19 cellular contexts compared by ENCODE assay signal in the genomic region with DNA sequence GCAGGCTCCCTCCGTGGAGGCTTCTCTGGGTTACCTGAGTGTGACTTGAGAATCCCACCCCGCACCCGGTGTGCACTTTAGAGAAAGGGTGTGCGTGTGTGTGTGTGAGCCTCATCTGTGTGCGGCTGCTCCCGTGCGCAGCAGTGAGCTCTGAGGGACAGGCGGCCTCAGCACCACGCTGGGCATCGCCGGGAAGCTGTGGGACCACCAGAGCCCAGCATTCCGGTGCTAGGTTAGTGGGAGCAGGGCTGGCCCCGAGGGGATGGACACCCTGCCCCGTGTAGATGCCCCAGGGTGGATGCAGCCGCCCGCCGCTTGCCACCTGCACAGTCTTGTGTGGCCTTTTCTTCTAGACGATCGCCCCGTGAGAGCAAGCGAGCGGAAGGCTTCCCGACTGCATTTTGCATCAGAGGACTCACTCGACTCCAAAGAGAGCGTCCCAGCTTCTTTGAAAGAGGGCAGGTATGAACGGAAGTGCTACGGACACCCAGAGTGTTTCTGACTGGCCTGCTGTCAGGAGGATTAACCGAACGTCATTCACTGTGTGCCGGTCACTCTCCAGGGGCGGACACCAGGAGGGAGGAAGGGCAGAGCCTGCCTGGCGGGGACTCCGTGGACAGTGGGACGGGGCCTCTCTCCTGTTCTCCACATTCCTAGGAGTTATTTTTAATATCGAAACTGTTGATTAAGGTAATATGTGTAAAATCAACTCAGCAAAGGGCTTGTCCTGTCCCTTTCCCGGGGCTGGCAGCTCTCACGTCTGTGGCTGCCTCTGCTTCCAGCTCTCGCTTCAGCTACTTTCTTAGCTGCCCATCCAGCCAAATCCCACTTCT. TPM values are rescaled to one million over a fixed set of nuclear protein-coding genes. Genes with fewer than 3 reads are reported as not detected.
DNase-seq lines count a peak whose midpoint lies in the region; ATAC-seq and TF ChIP-seq lines count a peak whose summit lies in the region.
"Had no signal": no experiment of that assay in that cellular context is flagged by ENCODE, and none has a peak within 500 bp of the region (broad histone marks: within the 10 kb centered on the region; RNA-seq: fewer than 3 reads in every experiment).

No MANE protein-coding gene starts in this region.

- H3K9me3 ChIP-seq in right atrium auricular region (no peaks in the 10 kb centered on the region), mucosa of descending colon (no peaks in the 10 kb centered on the region), spleen (no peaks in the 10 kb centered on the region)
- H3K9me3 ChIP-seq: MG63 had no signal

- TF ChIP-seq CTCF in right atrium auricular region (IDR thresholded peaks at IDR 0.05) = no peak
- no peak for TF ChIP-seq CTCF in chondrocyte (IDR thresholded peaks at IDR 0.05)
- TF ChIP-seq CTCF in mucosa of descending colon (IDR thresholded peaks at IDR 0.05) = no peak
- no peak for TF ChIP-seq CTCF in spleen (IDR thresholded peaks at IDR 0.05 in 8 of 11, conservative IDR thresholded peaks at IDR 0.05 in 3 of 11)

- intact Hi-C loops in Right ventricle myocardium superior (cut with DNase I) = no loop called here
- intact Hi-C loops in mucosa of descending colon (cut with DNase I, micrococcal nuclease) = no loop called here
- intact Hi-C loops in spleen (cut with DNase I; ENCODE audit: low total_unique reads) = no loop called here

- no peak overlapping the region for H3K27ac Mint-ChIP-seq in chondrocyte (ENCODE audit: unreplicated experiment)
- H3K27ac Mint-ChIP-seq: B cell; CD4-positive, alpha-beta T cell had no signal

- H3K9me3 Mint-ChIP-seq in chondrocyte (ENCODE audit: low read depth) = no peaks in the 10 kb centered on the region
- H3K9me3 Mint-ChIP-seq: CD4-positive, alpha-beta T cell had no signal

- H3K36me3 Mint-ChIP-seq in chondrocyte (ENCODE audit: low read depth) = peaks cover 14% of the 10 kb centered on the region

- DNase-seq in Right ventricle myocardium superior (peak; percentile 46), right atrium auricular region (ENCODE audit: low spot score) (no peak), chondrocyte (ENCODE audit: low spot score) (peak; percentile 78), mucosa of descending colon (peak in 2 of 3 donors; percentile 8 to 45), spleen (peak; percentile 59), NCI-H345 (lab: John Stamatoyannopoulos, UW) (no peak)
- DNase-seq: CD4-positive, alpha-beta T cell; COR-L47; DMS79; H7; MG63; NCI-H1048; NCI-H1417 treated with DMSO at 0.1 percent for 48 hours; NCI-H187; NCI-H446 treated with DMSO at 0.1 percent for 48 hours; NCI-H526 treated with DMSO at 0.1 percent for 48 hours; OCI-M1 had no signal

- H3K27ac ChIP-seq in right atrium auricular region (no peak overlapping the region), spleen (peak overlapping the region in 1 of 8 donors; percentile 17)

- ATAC-seq in Right ventricle myocardium superior (ENCODE audit: poor library complexity) (no peak), mucosa of descending colon (no peak), HG02885 (IDR thresholded peaks at IDR 0.05; ENCODE audit: poor library complexity, unreplicated experiment) (no peak)

- H3K4me3 Mint-ChIP-seq in chondrocyte (ENCODE audit: unreplicated experiment) = no peak overlapping the region
- H3K4me3 Mint-ChIP-seq: B cell; CD4-positive, alpha-beta T cell had no signal

- WGBS in spleen, 5 donors = 91 to 94% (median 93%) methylated on average over 24 to 38 of the region's 38 CpGs

- TF ChIP-seq POLR2A in spleen (IDR thresholded peaks at IDR 0.05) = no peak

- H3K27me3 Mint-ChIP-seq in chondrocyte (ENCODE audit: low read depth) = no peaks in the 10 kb centered on the region
- H3K27me3 Mint-ChIP-seq: B cell; CD4-positive, alpha-beta T cell had no signal

- H3K27me3 ChIP-seq in right atrium auricular region (no peaks in the 10 kb centered on the region), spleen (replicated peaks in 1 of 7) (no peaks in the 10 kb centered on the region)
- H3K27me3 ChIP-seq: MG63 had no signal

- H3K4me3 ChIP-seq in right atrium auricular region (no peak overlapping the region), mucosa of descending colon (no peak overlapping the region), spleen (no peak overlapping the region)
- H3K4me3 ChIP-seq: MG63 had no signal

- H3K36me3 ChIP-seq in right atrium auricular region (peaks cover 12% of the 10 kb centered on the region), mucosa of descending colon (ENCODE audit: low read depth) (no peaks in the 10 kb centered on the region), spleen (peaks cover 0 to 98% (median 42%) of the 10 kb centered on the region in 6 donors)

- H3K4me1 ChIP-seq in right atrium auricular region (no peaks in the 10 kb centered on the region), mucosa of descending colon (ENCODE audit: low read depth) (no peaks in the 10 kb centered on the region), spleen (no peaks in the 10 kb centered on the region)

- no peaks in the 10 kb centered on the region for H3K4me1 Mint-ChIP-seq in chondrocyte (ENCODE audit: low read depth)
- H3K4me1 Mint-ChIP-seq: B cell had no signal

RNA-seq across cellular contexts. Expression of a gene that starts 12.2 kb away (rescaled TPM):
- total RNA-seq in Right ventricle myocardium superior = 1.7 TPM
- 1 to 10 TPM in 1 of 2 donors, under 1 TPM in 1; 0.41 to 1.0 TPM for total RNA-seq in right atrium auricular region
- total RNA-seq in chondrocyte = 2.7 to 4.5 TPM (median 3.3 TPM) in 3 replicates
- 1 to 10 TPM; 7.3 to 9.7 (median 8.8) TPM for total RNA-seq in mucosa of descending colon
- total RNA-seq in spleen = 10 to 100 TPM in 4 of 7 donors, 1 to 10 TPM in 3; 8.5 to 13.1 (median 10.4) TPM
- polyA plus RNA-seq in spleen = 1 to 10 TPM; 2.1 to 4.5 (median 2.9) TPM

Comparison
In these comparisons a context has a peak if more than half of its experiments do, and no peak if none do; other contexts are left out.
1. DNase-seq: peak in Right ventricle myocardium superior (single experiment), chondrocyte (single experiment), mucosa of descending colon (2 of 3) and spleen (single experiment); none in right atrium auricular region (single experiment) and NCI-H345 (single experiment).